In the genomic region with DNA sequence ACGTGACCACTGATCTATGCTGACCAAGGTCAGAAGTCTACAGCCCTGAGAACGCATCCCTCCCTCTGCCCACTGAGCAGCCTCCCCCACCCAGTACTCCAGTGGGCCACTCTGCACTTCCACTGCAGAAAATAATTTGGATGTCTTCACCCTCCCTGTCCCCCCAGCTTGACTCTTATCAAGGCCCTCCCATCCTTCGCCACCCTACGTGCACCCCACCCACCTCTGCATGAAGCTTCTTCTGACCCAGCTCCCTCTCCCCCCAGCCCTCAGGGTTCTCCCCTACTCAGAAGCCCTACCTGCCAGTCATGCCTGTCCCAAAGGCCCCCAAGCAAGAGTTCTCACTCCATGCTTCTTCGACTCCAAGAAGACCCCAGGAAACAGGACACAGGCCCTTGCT, we compare ENCODE assay signal across 21 cellular contexts.
"Had no signal": no experiment of that assay in that cellular context is flagged by ENCODE, and none has a peak within 500 bp of the region (broad histone marks: within the 10 kb centered on the region; RNA-seq: fewer than 3 reads in every experiment).

No MANE protein-coding gene starts in this region.

- H3K27me3 ChIP-seq: SJSA1 had no signal

- H3K27ac ChIP-seq: SJSA1, SK-N-MC had no signal

- DNase-seq: IMR-90, Karpas-422, KG1, MG63, NCI-H1092, NCI-H1105 treated with DMSO at 0.1 percent for 48 hours, NCI-H1417 treated with DMSO at 0.1 percent for 48 hours, NCI-H187, NCI-H2029, NCI-H2081 treated with DMSO at 0.1 percent for 48 hours, NCI-H2171, NCI-H226, NCI-H510A, NCI-H774, Right ventricle myocardium superior, RPMI8226, SIG-M5 had no signal

- FAIRE-seq: HepG2, RCC 7860 had no signal

- H3K4me1 ChIP-seq: SJSA1 had no signal

- H3K36me3 ChIP-seq: MG63, SJSA1 had no signal

- H3K9me3 ChIP-seq: SJSA1 had no signal

- ATAC-seq: HepG2 had no signal

- H3K4me3 ChIP-seq: MG63, SJSA1, SK-N-MC had no signal
